Comparison of ENCODE assay signal across 24 cellular contexts in genomic region chr4:6230827-6231662, GRCh38. TPM values are rescaled to one million over a fixed set of nuclear protein-coding genes. Genes with fewer than 3 reads are reported as not detected.
DNase-seq lines count a peak whose midpoint lies in the region; ATAC-seq and TF ChIP-seq lines count a peak whose summit lies in the region.
"Had no signal": no experiment of that assay in that cellular context is flagged by ENCODE, and none has a peak within 500 bp of the region (broad histone marks: within the 10 kb centered on the region; RNA-seq: fewer than 3 reads in every experiment).

No MANE protein-coding gene starts in this region.

- WGBS in thyroid gland, 2 donors: 90 to 91% methylated on average over 16 to 19 of the region's 21 CpGs

- no peaks in the 10 kb centered on the region for H3K27me3 ChIP-seq in thyroid gland

- ATAC-seq in Right ventricle myocardium inferior (no peak), sciatic nerve (no peak)
- ATAC-seq in stimulated activated naive CD8-positive, alpha-beta T cell treated with anti-CD3 and anti-CD28 coated beads, Interleukin-15, Interleukin-2, amounts not matched to agents 100 U/mL and 50 U/mL, for 24 hours: no peak
- ATAC-seq: PC-3 had no signal

- no peaks in the 10 kb centered on the region for H3K36me3 ChIP-seq in thyroid gland

- H3K27ac ChIP-seq in thyroid gland: no peak overlapping the region
- H3K27ac ChIP-seq: C4-2B, SK-N-MC had no signal

- intact Hi-C loops in cardiac septum (cut with DNase I): no loop called here
- intact Hi-C loops in Right ventricle myocardium inferior (cut with DNase I): no loop called here
- intact Hi-C loops in sciatic nerve (cut with DNase I): no loop called here
- intact Hi-C loops in thyroid gland (cut with DNase I): no loop called here

- H3K9me3 ChIP-seq in thyroid gland: no peaks in the 10 kb centered on the region

- no peaks in the 10 kb centered on the region for H3K4me1 ChIP-seq in thyroid gland

- DNase-seq in cardiac septum (ENCODE audit: low spot score) (peak; percentile 65), Right ventricle myocardium inferior (ENCODE audit: missing footprints) (no peak), islet precursor cell (peak; percentile 47), sciatic nerve (ENCODE audit: low spot score) (peak; percentile 28), NCI-H82 (lab: John Stamatoyannopoulos, UW) (no peak), thyroid gland (no peak), GOT3 (lab: John Stamatoyannopoulos, UW) (no peak)
- DNase-seq in stimulated activated naive CD8-positive, alpha-beta T cell treated with anti-CD3 and anti-CD28 coated beads, Interleukin-15, Interleukin-2, amounts not matched to agents 100 U/mL and 50 U/mL, for 24 hours: no peak
- DNase-seq: 8988T; Calu3; CD8-positive, alpha-beta memory T cell; GDM1; KBM-7; MM.1S; NCI-H1048; NCI-H1417 treated with DMSO at 0.1 percent for 48 hours; NCI-H187; NCI-H446; NCI-H526; PC-3; RPMI8226; SHP77 treated with DMSO at 0.1 percent for 48 hours had no signal

- no peak overlapping the region for H3K4me3 ChIP-seq in thyroid gland (replicated peaks in 1 of 3)
- H3K4me3 ChIP-seq: SK-N-MC had no signal

- TF ChIP-seq CTCF in thyroid gland (IDR thresholded peaks at IDR 0.05): no peak

- TF ChIP-seq POLR2A in thyroid gland (IDR thresholded peaks at IDR 0.05): no peak

RNA-seq across cellular contexts. Expression of gene JAKMIP1, which starts 30.7 kb away (rescaled TPM):
- not detected for total RNA-seq in cardiac septum
- total RNA-seq in Right ventricle myocardium inferior: not detected
- 0.76 TPM for total RNA-seq in sciatic nerve
- 1 to 10 TPM in 2 of 4 donors, under 1 TPM in 2; 0.67 to 1.9 (median 1.1) TPM for total RNA-seq in thyroid gland
- total RNA-seq: Calu3 had no signal

RNA-seq across cellular contexts. Expression of gene WFS1, which starts 38.6 kb away (rescaled TPM):
- total RNA-seq in cardiac septum: 48.4 TPM
- total RNA-seq in Right ventricle myocardium inferior: 88.4 TPM
- total RNA-seq in sciatic nerve: 39.2 TPM
- 100 to 1,000 TPM; 124 to 174 (median 132) TPM for total RNA-seq in thyroid gland

Comparison
In these comparisons a context has a peak if more than half of its experiments do, and no peak if none do; other contexts are left out.
1. DNase-seq: peak in cardiac septum (single experiment), islet precursor cell (single experiment) and sciatic nerve (single experiment); none in Right ventricle myocardium inferior (single experiment), NCI-H82 (single experiment), thyroid gland (0 of 2), GOT3 (single experiment) and stimulated activated naive CD8-positive, alpha-beta T cell treated with anti-CD3 and anti-CD28 coated beads, Interleukin-15, Interleukin-2, amounts not matched to agents 100 U/mL and 50 U/mL, for 24 hours (single experiment).